ENCODE assay signal across 19 cellular contexts in genomic region chr4:24527371-24527770, GRCh38. TPM values are rescaled to one million over a fixed set of nuclear protein-coding genes. Genes with fewer than 3 reads are reported as not detected.
A peak's percentile ranks its signal among the peaks of the same experiment; 100 is the strongest.
DNase-seq lines count a peak whose midpoint lies in the region; ATAC-seq and TF ChIP-seq lines count a peak whose summit lies in the region.
"Had no signal": no experiment of that assay in that cellular context is flagged by ENCODE, and none has a peak within 500 bp of the region (broad histone marks: within the 10 kb centered on the region; RNA-seq: fewer than 3 reads in every experiment).

No MANE protein-coding gene starts in this region.

- no peaks in the 10 kb centered on the region for H3K9me3 Mint-ChIP-seq in central memory CD8-positive, alpha-beta T cell
- no peaks in the 10 kb centered on the region for H3K9me3 Mint-ChIP-seq in activated CD4-positive, alpha-beta memory T cell treated with anti-CD3 and anti-CD28 coated beads, Interleukin-2, amount 10 ng/mL, durations not matched to agents 7 days and 5 days
- H3K9me3 Mint-ChIP-seq: CD8-positive, alpha-beta T cell had no signal

- no peak for TF ChIP-seq CTCF in fibroblast of villous mesenchyme (IDR thresholded peaks at IDR 0.05; ENCODE audit: insufficient read depth, low read depth, low read length)
- TF ChIP-seq CTCF in coronary artery (IDR thresholded peaks at IDR 0.05), result no peak
- no peak for TF ChIP-seq CTCF in tibial nerve (IDR thresholded peaks at IDR 0.05)
- TF ChIP-seq CTCF in foreskin keratinocyte (conservative IDR thresholded peaks at IDR 0.05), result no peak

- H3K27me3 Mint-ChIP-seq in central memory CD8-positive, alpha-beta T cell, result no peaks in the 10 kb centered on the region
- H3K27me3 Mint-ChIP-seq in activated CD4-positive, alpha-beta memory T cell treated with anti-CD3 and anti-CD28 coated beads, Interleukin-2, amount 10 ng/mL, durations not matched to agents 7 days and 5 days, result no peaks in the 10 kb centered on the region

- H3K36me3 ChIP-seq in tibial nerve, result peaks cover 0 to 78% (median 0%) of the 10 kb centered on the region in 3 donors

- H3K4me1 ChIP-seq in tibial nerve, result peaks cover 0 to 4% (median 0%) of the 10 kb centered on the region in 4 donors
- H3K4me1 ChIP-seq in foreskin keratinocyte, result no peaks in the 10 kb centered on the region
- H3K4me1 ChIP-seq: BLaER1 treated with 17β-estradiol and CSF1 and Interleukin-3, amounts not matched to agents 10 nM and 100 nM had no signal

- peak overlapping the region; percentile 32 for H3K27ac Mint-ChIP-seq in central memory CD8-positive, alpha-beta T cell (ENCODE audit: low read depth)
- no peak overlapping the region for H3K27ac Mint-ChIP-seq in activated CD4-positive, alpha-beta memory T cell treated with anti-CD3 and anti-CD28 coated beads, Interleukin-2, amount 10 ng/mL, durations not matched to agents 7 days and 5 days
- H3K27ac Mint-ChIP-seq: CD8-positive, alpha-beta T cell had no signal

- H3K4me1 Mint-ChIP-seq in central memory CD8-positive, alpha-beta T cell, result peaks cover 6% of the 10 kb centered on the region
- peaks cover 4% of the 10 kb centered on the region for H3K4me1 Mint-ChIP-seq in activated CD4-positive, alpha-beta memory T cell treated with anti-CD3 and anti-CD28 coated beads, Interleukin-2, amount 10 ng/mL, durations not matched to agents 7 days and 5 days

- no peaks in the 10 kb centered on the region for H3K9me3 ChIP-seq in tibial nerve
- H3K9me3 ChIP-seq: BLaER1 treated with 17β-estradiol and CSF1 and Interleukin-3, amounts not matched to agents 10 nM and 100 nM had no signal

- CTCF ChIA-PET in activated CD4-positive, alpha-beta memory T cell treated with anti-CD3 and anti-CD28 coated beads, Interleukin-2, amount 10 ng/mL, durations not matched to agents 7 days and 5 days (lab: Charles Lee), result interaction anchor here (1.9 kb wide), 1 partner anchor 12 kb away, joined by 6 read pairs; no protein-coding TSS in a partner anchor

- no peak overlapping the region for H3K4me3 Mint-ChIP-seq in central memory CD8-positive, alpha-beta T cell
- H3K4me3 Mint-ChIP-seq in activated CD4-positive, alpha-beta memory T cell treated with anti-CD3 and anti-CD28 coated beads, Interleukin-2, amount 10 ng/mL, durations not matched to agents 7 days and 5 days, result no peak overlapping the region
- H3K4me3 Mint-ChIP-seq: CD8-positive, alpha-beta T cell had no signal

- no peak overlapping the region for H3K27ac ChIP-seq in coronary artery
- H3K27ac ChIP-seq in tibial nerve, result peak overlapping the region in 1 of 4 donors; percentile 8
- no peak overlapping the region for H3K27ac ChIP-seq in foreskin keratinocyte
- H3K27ac ChIP-seq: BLaER1 treated with 17β-estradiol and CSF1 and Interleukin-3, amounts not matched to agents 10 nM and 100 nM had no signal

- H3K4me3 ChIP-seq in fibroblast of villous mesenchyme (ENCODE audit: low read depth, low read length), result no peak overlapping the region
- no peak overlapping the region for H3K4me3 ChIP-seq in coronary artery
- no peak overlapping the region for H3K4me3 ChIP-seq in tibial nerve
- H3K4me3 ChIP-seq: BLaER1 treated with 17β-estradiol and CSF1 and Interleukin-3, amounts not matched to agents 10 nM and 100 nM had no signal

- DNase-seq in AG08396 (ENCODE audit: low spot score) (peak; percentile 11), HCEC 1CT (peak; percentile 40), fibroblast of villous mesenchyme (ENCODE audit: low read depth) (peak; percentile 66), coronary artery (ENCODE audit: low spot score) (no peak), tibial nerve (ENCODE audit: low spot score in 2 of 2) (no peak), foreskin keratinocyte (no peak)
- DNase-seq in central memory CD8-positive, alpha-beta T cell (ENCODE audit: low spot score in 2 of 2), result no peak
- no peak for DNase-seq in activated CD4-positive, alpha-beta memory T cell treated with anti-CD3 and anti-CD28 coated beads, Interleukin-2, amount 10 ng/mL, durations not matched to agents 7 days and 5 days
- DNase-seq: CD8-positive, alpha-beta T cell; DMS53; NCI-H1048; NCI-H1436; NCI-H1930; NCI-H226; NCI-H524 treated with DMSO at 0.1 percent for 48 hours; PC-3; RPMI8226; SHP77 treated with DMSO at 0.1 percent for 48 hours had no signal

- no peak for ATAC-seq in central memory CD8-positive, alpha-beta T cell (replicated peaks; ENCODE audit: extremely low read depth, poor library complexity, severe bottlenecking)
- no peak for ATAC-seq in foreskin keratinocyte
- ATAC-seq: CD8-positive, alpha-beta T cell; PC-3 had no signal

- peaks cover 51% of the 10 kb centered on the region for H3K36me3 Mint-ChIP-seq in central memory CD8-positive, alpha-beta T cell (ENCODE audit: insufficient read depth)
- H3K36me3 Mint-ChIP-seq in activated CD4-positive, alpha-beta memory T cell treated with anti-CD3 and anti-CD28 coated beads, Interleukin-2, amount 10 ng/mL, durations not matched to agents 7 days and 5 days (ENCODE audit: low read depth), result peaks cover 78% of the 10 kb centered on the region

- no peak for TF ChIP-seq POLR2A in tibial nerve (IDR thresholded peaks at IDR 0.05)

- POLR2A ChIA-PET in activated CD4-positive, alpha-beta memory T cell treated with anti-CD3 and anti-CD28 coated beads, Interleukin-2, amount 10 ng/mL, durations not matched to agents 7 days and 5 days (lab: Charles Lee), result interaction anchor here (1.5 kb wide), 1 partner anchor 13 kb away, joined by 3 read pairs; no protein-coding TSS in a partner anchor

- no peaks in the 10 kb centered on the region for H3K27me3 ChIP-seq in tibial nerve
- no peaks in the 10 kb centered on the region for H3K27me3 ChIP-seq in foreskin keratinocyte
- H3K27me3 ChIP-seq: BLaER1 treated with 17β-estradiol and CSF1 and Interleukin-3, amounts not matched to agents 10 nM and 100 nM had no signal

- no peak for TF ChIP-seq EP300 in tibial nerve (IDR thresholded peaks at IDR 0.05)

- WGBS in tibial nerve, 2 donors, result 53 to 65% methylated on average over 3 of the region's 3 CpGs

RNA-seq across cellular contexts. Expression of gene DHX15, which starts 57.0 kb away (rescaled TPM):
- total RNA-seq in fibroblast of villous mesenchyme (125 and 180 TPM in 2 replicates), tibial nerve (100 to 1,000 TPM; 127 to 167 (median 134) TPM), foreskin keratinocyte (167 and 184 TPM in 2 replicates)
- 100 to 1,000 TPM; 150 TPM for total RNA-seq in activated CD4-positive, alpha-beta memory T cell treated with anti-CD3 and anti-CD28 coated beads, Interleukin-2, amount 10 ng/mL, durations not matched to agents 7 days and 5 days
- 93.4 and 120 TPM in 2 replicates for polyA plus RNA-seq in foreskin keratinocyte

Comparison
In these comparisons a context has a peak if more than half of its experiments do, and no peak if none do; other contexts are left out.
1. DNase-seq: peak in AG08396 (single experiment), HCEC 1CT (single experiment) and fibroblast of villous mesenchyme (single experiment); none in central memory CD8-positive, alpha-beta T cell (0 of 2), coronary artery (single experiment), activated CD4-positive, alpha-beta memory T cell treated with anti-CD3 and anti-CD28 coated beads, Interleukin-2, amount 10 ng/mL, durations not matched to agents 7 days and 5 days (single experiment), tibial nerve (0 of 2) and foreskin keratinocyte (0 of 2).